1 cellular context compared by ENCODE assay signal in the genomic region with DNA sequence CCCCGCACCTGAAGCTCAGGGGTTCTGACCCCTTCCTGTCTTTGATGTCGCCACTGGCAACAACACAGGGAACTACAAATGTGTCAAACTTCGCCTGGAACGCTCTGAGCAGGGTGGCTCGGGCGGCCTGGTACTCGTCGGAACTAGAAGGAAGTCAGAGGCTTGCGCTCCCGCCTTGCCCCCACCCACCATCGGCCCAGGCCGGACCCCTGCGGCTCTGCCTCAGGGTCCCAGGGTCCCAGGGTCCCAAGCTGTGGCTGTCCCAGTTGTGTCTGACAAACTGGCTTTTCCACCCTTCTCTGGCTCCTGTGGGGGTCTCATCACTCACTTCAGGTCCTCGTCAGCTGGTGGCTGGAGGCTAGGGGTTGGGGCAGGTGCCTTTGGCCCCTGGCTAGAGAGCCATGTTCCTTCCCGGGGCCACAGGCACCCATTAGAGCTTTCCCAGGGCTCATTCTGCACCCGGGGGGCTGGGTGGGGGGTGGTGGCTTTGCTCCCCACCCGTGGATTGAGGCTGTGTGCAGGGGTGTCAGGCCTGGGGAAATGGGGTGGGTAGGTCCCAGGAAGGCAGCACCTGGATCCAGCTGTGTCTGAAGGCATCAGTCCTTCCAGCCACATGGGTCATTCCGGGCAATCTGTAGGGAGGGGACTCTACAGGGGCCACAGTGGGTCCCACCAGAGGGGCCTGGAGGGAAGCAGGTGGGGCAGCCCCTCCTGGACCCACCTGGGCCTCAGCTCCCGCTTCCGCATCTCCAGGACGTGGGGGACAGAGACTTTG.
TF ChIP-seq lines count a peak whose summit lies in the region.

No MANE protein-coding gene starts in this region.

TF ChIP-seq in H1, 55 proteins besides CTCF, POLR2A, EP300 and RAD21:
- TF ChIP-seq RXRA (IDR thresholded peaks at IDR 0.05; ENCODE audit: insufficient read depth, low read depth, low read length) (no peak), HDAC2 (IDR thresholded peaks at IDR 0.05; ENCODE audit: borderline replicate concordance in 1 of 2, low read depth in 2 of 2, low read length in 2 of 2) (no peak), CTBP2 (IDR thresholded peaks at IDR 0.05; ENCODE audit: borderline replicate concordance, insufficient read depth, insufficient read length, low read length) (no peak), SIX5 (IDR thresholded peaks at IDR 0.05; ENCODE audit: low read depth, low read length) (no peak), BCL11A (IDR thresholded peaks at IDR 0.05; ENCODE audit: low read depth in 2 of 2, low read length in 2 of 2) (no peak), MAFK (IDR thresholded peaks at IDR 0.05; ENCODE audit: low read depth, low read length) (no peak), JUND (IDR thresholded peaks at IDR 0.05; ENCODE audit: low read length) (no peak), SIN3A (conservative IDR thresholded peaks at IDR 0.05 in 1 of 2, IDR thresholded peaks at IDR 0.05 in 1 of 2; ENCODE audit: low read depth in 1 of 2, low read length in 2 of 2) (no peak), SAP30 (IDR thresholded peaks at IDR 0.05; ENCODE audit: insufficient read depth, insufficient replicate concordance, low read length) (no peak), PHF8 (conservative IDR thresholded peaks at IDR 0.05; ENCODE audit: low read depth, low read length) (no peak), SUZ12 (IDR thresholded peaks at IDR 0.05; ENCODE audit: low read length) (no peak), SP1 (IDR thresholded peaks at IDR 0.05; ENCODE audit: low read depth, low read length) (no peak), TBP (IDR thresholded peaks at IDR 0.05; ENCODE audit: low read depth, low read length) (no peak), CBX5 (IDR thresholded peaks at IDR 0.05; ENCODE audit: low read depth, low read length) (no peak), JUN (IDR thresholded peaks at IDR 0.05; ENCODE audit: low read depth, low read length) (no peak), KDM4A (IDR thresholded peaks at IDR 0.05; ENCODE audit: low read depth, low read length, severe bottlenecking) (no peak)
- TF ChIP-seq, protein P1, sequence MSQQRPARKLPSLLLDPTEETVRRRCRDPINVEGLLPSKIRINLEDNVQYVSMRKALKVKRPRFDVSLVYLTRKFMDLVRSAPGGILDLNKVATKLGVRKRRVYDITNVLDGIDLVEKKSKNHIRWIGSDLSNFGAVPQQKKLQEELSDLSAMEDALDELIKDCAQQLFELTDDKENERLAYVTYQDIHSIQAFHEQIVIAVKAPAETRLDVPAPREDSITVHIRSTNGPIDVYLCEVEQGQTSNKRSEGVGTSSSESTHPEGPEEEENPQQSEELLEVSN (IDR thresholded peaks at IDR 0.05), result no peak
